ENCODE assay signal across 27 cellular contexts in genomic region chr20:64193058-64193457, GRCh38. TPM values are rescaled to one million over a fixed set of nuclear protein-coding genes. Genes with fewer than 3 reads are reported as not detected.
"Had no signal": no experiment of that assay in that cellular context is flagged by ENCODE, and none has a peak within 500 bp of the region (broad histone marks: within the 10 kb centered on the region; RNA-seq: fewer than 3 reads in every experiment).

No MANE protein-coding gene starts in this region.

- H3K36me3 ChIP-seq: heart left ventricle, neutrophil, sigmoid colon, tibial nerve, upper lobe of right lung, vagina had no signal

- H3K9me3 ChIP-seq: heart left ventricle, neutrophil, sigmoid colon, testis, tibial nerve, upper lobe of right lung, vagina had no signal

- H3K27me3 ChIP-seq: testis, vagina had no signal

- DNase-seq: effector CD4-positive, alpha-beta T cell; foreskin melanocyte; heart left ventricle; hippocampal formation; islet precursor cell; mammary epithelial cell; naive thymus-derived CD4-positive, alpha-beta T cell; sigmoid colon; stimulated activated CD4-positive, alpha-beta T cell treated with anti-CD3 and anti-CD28 coated beads, Interleukin-2, amount 100 ng/mL, for 24 hours; stimulated activated CD4-positive, alpha-beta T cell treated with anti-CD3 and anti-CD28 coated beads, Interleukin-4, amount 100 ng/mL, for 4 hours; testis; upper lobe of right lung had no signal

- H3K4me1 ChIP-seq: sigmoid colon, testis, upper lobe of right lung, vagina had no signal

- H3K27ac Mint-ChIP-seq: naive thymus-derived CD4-positive, alpha-beta T cell; nephron progenitor cell; stimulated activated naive CD8-positive, alpha-beta T cell treated with anti-CD3 and anti-CD28 coated beads, Interleukin-15, Interleukin-2, amounts not matched to agents 100 ng/mL and 50 ng/mL, for 24 hours had no signal

- H3K9me3 Mint-ChIP-seq: nephron progenitor cell; stimulated activated naive CD8-positive, alpha-beta T cell treated with anti-CD3 and anti-CD28 coated beads, Interleukin-15, Interleukin-2, amounts not matched to agents 100 ng/mL and 50 ng/mL, for 24 hours had no signal

- H3K27ac ChIP-seq: coronary artery, heart left ventricle, neutrophil, sigmoid colon, skin epidermis, testis, tibial nerve, upper lobe of right lung, vagina had no signal

- H3K4me3 Mint-ChIP-seq: naive thymus-derived CD4-positive, alpha-beta T cell; nephron progenitor cell; stimulated activated naive CD8-positive, alpha-beta T cell treated with anti-CD3 and anti-CD28 coated beads, Interleukin-15, Interleukin-2, amounts not matched to agents 100 ng/mL and 50 ng/mL, for 24 hours had no signal

- H3K4me3 ChIP-seq: coronary artery, heart left ventricle, sigmoid colon, skin epidermis, testis, tibial nerve, upper lobe of right lung, vagina had no signal

- H3K36me3 Mint-ChIP-seq: naive thymus-derived CD4-positive, alpha-beta T cell had no signal

- ATAC-seq: heart left ventricle; naive thymus-derived CD4-positive, alpha-beta T cell; upper lobe of right lung had no signal

RNA-seq across cellular contexts. Expression of gene MYT1, which starts 28.8 kb away (rescaled TPM):
- total RNA-seq: dermis microvascular lymphatic vessel endothelial cell; left lobe of liver; mammary epithelial cell; mesenteric fat pad; mononuclear cell; naive thymus-derived CD4-positive, alpha-beta T cell; osteoblast; pulmonary artery endothelial cell; subcutaneous adipose tissue; tibial nerve; vagina had no signal
- polyA plus RNA-seq: esophagus; naive thymus-derived CD4-positive, alpha-beta T cell had no signal
